Comparison of ENCODE assay signal across 11 cellular contexts in genomic region chr17:75774988-75775668, GRCh38. TPM values are rescaled to one million over a fixed set of nuclear protein-coding genes. Genes with fewer than 3 reads are reported as not detected.
DNase-seq lines count a peak whose midpoint lies in the region; ATAC-seq and TF ChIP-seq lines count a peak whose summit lies in the region.
"Had no signal": no experiment of that assay in that cellular context is flagged by ENCODE, and none has a peak within 500 bp of the region (broad histone marks: within the 10 kb centered on the region; RNA-seq: fewer than 3 reads in every experiment).

No MANE protein-coding gene starts in this region.

- no peaks in the 10 kb centered on the region for H3K27me3 ChIP-seq in hepatocyte
- H3K27me3 ChIP-seq in stomach smooth muscle (ENCODE audit: control insufficient read depth in 1 of 2, insufficient read depth in 2 of 2, low read length in 2 of 2), result no peaks in the 10 kb centered on the region
- H3K27me3 ChIP-seq in A673 (replicated peaks; ENCODE audit: insufficient read depth, low read depth, low read length, poor library complexity), result no peaks in the 10 kb centered on the region
- H3K27me3 ChIP-seq in thyroid gland, result no peaks in the 10 kb centered on the region
- H3K27me3 ChIP-seq: tibial nerve had no signal

- H3K36me3 ChIP-seq in hepatocyte (replicated peaks; ENCODE audit: insufficient read depth, low read depth) (peaks cover 8% of the 10 kb centered on the region), stomach smooth muscle (ENCODE audit: control insufficient read depth in 2 of 2, insufficient read depth in 2 of 2, low read length in 2 of 2) (peaks cover 32 to 47% of the 10 kb centered on the region in 2 donors), A673 (ENCODE audit: insufficient read depth, low read length, poor library complexity, severe bottlenecking) (peaks cover 32% of the 10 kb centered on the region), thyroid gland (peaks cover 12 to 16% of the 10 kb centered on the region in 2 donors)

- TF ChIP-seq CTCF in activated B cell treated with CpG ODN at 0.5 μM for 24 hours (IDR thresholded peaks at IDR 0.05), result no peak
- no peak for TF ChIP-seq CTCF in hepatocyte (IDR thresholded peaks at IDR 0.05; ENCODE audit: poor library complexity)
- no peak for TF ChIP-seq CTCF in A673 (conservative IDR thresholded peaks at IDR 0.05; ENCODE audit: low read depth, low read length)
- no peak for TF ChIP-seq CTCF in thyroid gland (IDR thresholded peaks at IDR 0.05)

- ATAC-seq in activated B cell treated with CpG ODN at 0.5 μM for 24 hours (ENCODE audit: low read depth), result no peak

- no peaks in the 10 kb centered on the region for H3K9me2 ChIP-seq in hepatocyte (replicated peaks; ENCODE audit: insufficient read depth)

- 70% methylated on average over 6 of the region's 6 CpGs for WGBS in hepatocyte (ENCODE audit: low lambda C conversion rate, missing lambda C conversion rate)
- 62 to 76% methylated on average over 5 to 6 of the region's 6 CpGs for WGBS in thyroid gland, 2 donors

- H3K79me2 ChIP-seq in hepatocyte, result peaks cover 30% of the 10 kb centered on the region

- no peaks in the 10 kb centered on the region for H3K9me3 Mint-ChIP-seq in activated T-cell treated with anti-CD3 and anti-CD28 coated beads, Interleukin-2, amount 50 U/mL, for 24 hours
- peaks cover 2% of the 10 kb centered on the region for H3K9me3 Mint-ChIP-seq in activated B cell treated with CpG ODN at 0.5 μM for 24 hours

- no TSS peak for BruUV-seq in A673 (replicated peaks; lab: Mats Ljungman, UMichigan)

- POLR2A ChIA-PET in activated B cell treated with CpG ODN at 0.5 μM for 24 hours (lab: Charles Lee), result interaction anchor here (0.5 to 7.8 kb wide), 14 partner anchors 11 to 312 kb away, joined by 3 to 90 read pairs (median 26); partner anchors contain the start of genes GALK1, LLGL2, TRIM47 and UNC13D
- POLR2A ChIA-PET in A673 (lab: Charles Lee; ENCODE audit: low non-redundant PET), result interaction anchor here (1.0 kb wide), 1 partner anchor 8 kb away, joined by 4 read pairs; no protein-coding TSS in a partner anchor

- H3K27ac ChIP-seq in hepatocyte, result peak overlapping the region; percentile 33
- H3K27ac ChIP-seq in stomach smooth muscle (ENCODE audit: low read length), result peak overlapping the region; percentile 37
- no peak overlapping the region for H3K27ac ChIP-seq in A673 (ENCODE audit: low read depth, low read length, poor library complexity, severe bottlenecking)
- H3K27ac ChIP-seq in thyroid gland, result peak overlapping the region in 1 of 3 donors; percentile 3

- H2AFZ ChIP-seq in hepatocyte, result no peak overlapping the region

- H3K4me2 ChIP-seq in hepatocyte, result no peak overlapping the region

- intact Hi-C loops in activated B cell treated with CpG ODN at 0.5 μM for 24 hours (cut with micrococcal nuclease) (loop anchor here (5.0 kb wide), 1 partner anchor 952 kb away; the partner anchor contains the start of genes JMJD6 and METTL23), A673 (cut with micrococcal nuclease; ENCODE audit: unreplicated experiment) (no loop called here), thyroid gland (cut with DNase I) (no loop called here)

- peak overlapping the region; percentile 97 for H3K4me3 Mint-ChIP-seq in activated T-cell treated with anti-CD3 and anti-CD28 coated beads, Interleukin-2, amount 50 U/mL, for 24 hours
- no peak overlapping the region for H3K4me3 Mint-ChIP-seq in activated B cell treated with CpG ODN at 0.5 μM for 24 hours

- H3K4me1 Mint-ChIP-seq in activated T-cell treated with anti-CD3 and anti-CD28 coated beads, Interleukin-2, amount 50 U/mL, for 24 hours (ENCODE audit: low read depth), result peaks cover 30% of the 10 kb centered on the region
- peaks cover 38% of the 10 kb centered on the region for H3K4me1 Mint-ChIP-seq in activated B cell treated with CpG ODN at 0.5 μM for 24 hours

- peak; percentile 48 for DNase-seq in activated T-cell treated with anti-CD3 and anti-CD28 coated beads, Interleukin-2, amount 50 U/mL, for 24 hours
- no peak for DNase-seq in activated T-cell treated with anti-CD3 and anti-CD28 coated beads, Interleukin-2, amount 50 U/mL, for 1 hour
- DNase-seq in activated B cell treated with CpG ODN at 0.5 μM for 24 hours, result no peak
- peak; percentile 68 for DNase-seq in hepatocyte (ENCODE audit: low spot score)
- DNase-seq in A673 (ENCODE audit: low spot score), result no peak
- DNase-seq in thyroid gland, result no peak
- no peak for DNase-seq in effector CD4-positive, alpha-beta T cell
- DNase-seq: GF-D8, nucleus accumbens had no signal

- H3K4me1 ChIP-seq in hepatocyte (ENCODE audit: insufficient read depth) (no peaks in the 10 kb centered on the region), stomach smooth muscle (ENCODE audit: control insufficient read depth, insufficient read depth, low read length) (peaks cover 26% of the 10 kb centered on the region), A673 (ENCODE audit: insufficient read depth, low read length, poor library complexity, severe bottlenecking) (peaks cover 14% of the 10 kb centered on the region), thyroid gland (peaks cover 24 to 25% of the 10 kb centered on the region in 2 donors)

- TF ChIP-seq POLR2A in thyroid gland (IDR thresholded peaks at IDR 0.05), result no peak

- H3K27ac Mint-ChIP-seq in activated T-cell treated with anti-CD3 and anti-CD28 coated beads, Interleukin-2, amount 50 U/mL, for 24 hours, result peak overlapping the region; percentile 79
- peak overlapping the region; percentile 65 for H3K27ac Mint-ChIP-seq in activated B cell treated with CpG ODN at 0.5 μM for 24 hours

- H3K4me3 ChIP-seq in hepatocyte, result no peak overlapping the region
- no peak overlapping the region for H3K4me3 ChIP-seq in stomach smooth muscle (ENCODE audit: low read length in 2 of 2)
- H3K4me3 ChIP-seq in A673 (ENCODE audit: low read depth, low read length, poor library complexity, severe bottlenecking), result no peak overlapping the region
- H3K4me3 ChIP-seq in thyroid gland (replicated peaks in 1 of 3), result no peak overlapping the region

- H4K20me1 ChIP-seq in hepatocyte (ENCODE audit: insufficient read depth, poor library complexity, severe bottlenecking), result peaks cover 42% of the 10 kb centered on the region

- no peaks in the 10 kb centered on the region for H3K9me3 ChIP-seq in hepatocyte (ENCODE audit: low read depth)
- no peaks in the 10 kb centered on the region for H3K9me3 ChIP-seq in stomach smooth muscle (ENCODE audit: control insufficient read depth in 2 of 2, low read length in 2 of 2)
- no peaks in the 10 kb centered on the region for H3K9me3 ChIP-seq in A673 (ENCODE audit: low read depth, low read length, poor library complexity, severe bottlenecking)
- H3K9me3 ChIP-seq in thyroid gland, result no peaks in the 10 kb centered on the region
- H3K9me3 ChIP-seq: tibial nerve had no signal

- H3K36me3 Mint-ChIP-seq in activated T-cell treated with anti-CD3 and anti-CD28 coated beads, Interleukin-2, amount 50 U/mL, for 24 hours (ENCODE audit: low read depth), result peaks cover 53% of the 10 kb centered on the region
- H3K36me3 Mint-ChIP-seq in activated B cell treated with CpG ODN at 0.5 μM for 24 hours (ENCODE audit: low read depth), result peaks cover 45% of the 10 kb centered on the region

- H3K9ac ChIP-seq in stomach smooth muscle (ENCODE audit: low read length in 2 of 2), result peak overlapping the region in 1 of 2 donors; percentile 42

- CTCF ChIA-PET in activated B cell treated with CpG ODN at 0.5 μM for 24 hours (lab: Charles Lee), result interaction anchor here (0.6 kb wide), 1 partner anchor 13 kb away, joined by 3 read pairs; no protein-coding TSS in a partner anchor
- CTCF ChIA-PET in A673 (lab: Charles Lee), result no interaction called here

- H3K27me3 Mint-ChIP-seq in activated T-cell treated with anti-CD3 and anti-CD28 coated beads, Interleukin-2, amount 50 U/mL, for 24 hours, result no peaks in the 10 kb centered on the region
- no peaks in the 10 kb centered on the region for H3K27me3 Mint-ChIP-seq in activated B cell treated with CpG ODN at 0.5 μM for 24 hours

RNA-seq across cellular contexts. Expression of gene UNK, which starts 9.5 kb away (rescaled TPM):
- 52.3 and 61.2 TPM in 2 replicates for total RNA-seq in activated B cell treated with CpG ODN at 0.5 μM for 24 hours
- 26.7 and 30.9 TPM in 2 replicates for total RNA-seq in hepatocyte
- polyA plus RNA-seq in hepatocyte, result 22.3 and 28.2 TPM in 2 replicates
- total RNA-seq in A673 (2021), result 53.2 and 60.0 TPM in 2 replicates
- 10 to 100 TPM; 32.5 to 61.4 (median 47.9) TPM for total RNA-seq in thyroid gland

RNA-seq across cellular contexts. Expression of gene GALK1, which starts 10.1 kb away (rescaled TPM):
- 14.9 and 22.9 TPM in 2 replicates for total RNA-seq in activated B cell treated with CpG ODN at 0.5 μM for 24 hours
- total RNA-seq in hepatocyte, result 63.7 and 76.4 TPM in 2 replicates
- 139 and 161 TPM in 2 replicates for polyA plus RNA-seq in hepatocyte
- total RNA-seq in A673 (2021), result 18.3 and 29.7 TPM in 2 replicates
- 10 to 100 TPM; 15.4 to 28.5 (median 24.9) TPM for total RNA-seq in thyroid gland

RNA-seq across cellular contexts. Expression of gene ITGB4, which starts 53.9 kb away (rescaled TPM):
- total RNA-seq in activated B cell treated with CpG ODN at 0.5 μM for 24 hours (2.1 and 2.2 TPM in 2 replicates), hepatocyte (11.5 and 15.7 TPM in 2 replicates), A673 (2021) (0.95 and 2.4 TPM in 2 replicates), thyroid gland (10 to 100 TPM; 19.7 to 27.3 (median 23.1) TPM)
- 19.4 and 23.5 TPM in 2 replicates for polyA plus RNA-seq in hepatocyte

Comparison
In these comparisons a context has a peak if more than half of its experiments do, and no peak if none do; other contexts are left out.
1. DNase-seq: peak in activated T-cell treated with anti-CD3 and anti-CD28 coated beads, Interleukin-2, amount 50 U/mL, for 24 hours (single experiment) and hepatocyte (single experiment); none in activated T-cell treated with anti-CD3 and anti-CD28 coated beads, Interleukin-2, amount 50 U/mL, for 1 hour (single experiment), activated B cell treated with CpG ODN at 0.5 μM for 24 hours (single experiment), A673 (single experiment), thyroid gland (0 of 2) and effector CD4-positive, alpha-beta T cell (single experiment).